ENCODE assay signal across 8 cellular contexts in genomic region chr16:29148867-29149272, GRCh38.
A peak's percentile ranks its signal among the peaks of the same experiment; 100 is the strongest.
DNase-seq lines count a peak whose midpoint lies in the region; ATAC-seq lines count a peak whose summit lies in the region.

No MANE protein-coding gene starts in this region.

- no peaks in the 10 kb centered on the region for H3K27me3 Mint-ChIP-seq in naive B cell
- H3K27me3 Mint-ChIP-seq in stimulated activated memory B cell treated with anti-CD40 and anti-IgM and Interleukin-4, amounts not matched to agents 10 μg/mL and 1 μg/mL and 100 μg/mL, for 72 hours, result no peaks in the 10 kb centered on the region

- peak overlapping the region in 5 of 6 donors; percentile 79 to 97 (median 87) for H3K27ac Mint-ChIP-seq in naive B cell
- peak overlapping the region; percentile 35 for H3K27ac Mint-ChIP-seq in stimulated activated memory B cell treated with anti-CD40 and anti-IgM and Interleukin-4, amounts not matched to agents 10 μg/mL and 1 μg/mL and 100 μg/mL, for 72 hours

- peaks cover 20 to 51% (median 27%) of the 10 kb centered on the region in 3 donors for H3K4me1 Mint-ChIP-seq in naive B cell
- peaks cover 16% of the 10 kb centered on the region for H3K4me1 Mint-ChIP-seq in stimulated activated memory B cell treated with anti-CD40 and anti-IgM and Interleukin-4, amounts not matched to agents 10 μg/mL and 1 μg/mL and 100 μg/mL, for 72 hours

- DNase-seq in activated CD4-positive, CD25-positive, alpha-beta regulatory T cell (lab: John Stamatoyannopoulos, UW), result peak; percentile 13 to 73 (median 42)
- DNase-seq in activated gamma-delta T cell (lab: John Stamatoyannopoulos, UW) (peak; percentile 59), naive B cell (peak; percentile 63), NCI-H2196 treated with DMSO at 0.1 percent for 48 hours (lab: John Stamatoyannopoulos, UW; ENCODE audit: unreplicated experiment) (no peak), ureter (ENCODE audit: low spot score) (no peak), hippocampal formation (lab: John Stamatoyannopoulos, UW) (no peak), NCI-H524 treated with DMSO at 0.1 percent for 48 hours (lab: John Stamatoyannopoulos, UW) (no peak)

- no peaks in the 10 kb centered on the region for H3K36me3 Mint-ChIP-seq in naive B cell
- H3K36me3 Mint-ChIP-seq in stimulated activated memory B cell treated with anti-CD40 and anti-IgM and Interleukin-4, amounts not matched to agents 10 μg/mL and 1 μg/mL and 100 μg/mL, for 72 hours, result peaks cover 22% of the 10 kb centered on the region

- no peaks in the 10 kb centered on the region for H3K9me3 Mint-ChIP-seq in naive B cell
- H3K9me3 Mint-ChIP-seq in stimulated activated memory B cell treated with anti-CD40 and anti-IgM and Interleukin-4, amounts not matched to agents 10 μg/mL and 1 μg/mL and 100 μg/mL, for 72 hours, result no peaks in the 10 kb centered on the region

- ATAC-seq in naive B cell (ENCODE audit: low read depth in 2 of 2), result peak; percentile 95
- peak; percentile 71 for ATAC-seq in stimulated activated memory B cell treated with anti-CD40 and anti-IgM and Interleukin-4, amounts not matched to agents 10 μg/mL and 1 μg/mL and 100 μg/mL, for 72 hours

- H3K4me3 Mint-ChIP-seq in naive B cell, result peak overlapping the region in 6 of 8 donors; percentile 46 to 75 (median 55)
- peak overlapping the region; percentile 7 for H3K4me3 Mint-ChIP-seq in stimulated activated memory B cell treated with anti-CD40 and anti-IgM and Interleukin-4, amounts not matched to agents 10 μg/mL and 1 μg/mL and 100 μg/mL, for 72 hours

Comparison
In these comparisons a context has a peak if more than half of its experiments do, and no peak if none do; other contexts are left out.
1. DNase-seq: peak in activated CD4-positive, CD25-positive, alpha-beta regulatory T cell (4 of 4), activated gamma-delta T cell (single experiment) and naive B cell (single experiment); none in NCI-H2196 treated with DMSO at 0.1 percent for 48 hours (single experiment), ureter (single experiment), hippocampal formation (0 of 2) and NCI-H524 treated with DMSO at 0.1 percent for 48 hours (single experiment).